1 cellular context compared by ENCODE assay signal in the genomic region with DNA sequence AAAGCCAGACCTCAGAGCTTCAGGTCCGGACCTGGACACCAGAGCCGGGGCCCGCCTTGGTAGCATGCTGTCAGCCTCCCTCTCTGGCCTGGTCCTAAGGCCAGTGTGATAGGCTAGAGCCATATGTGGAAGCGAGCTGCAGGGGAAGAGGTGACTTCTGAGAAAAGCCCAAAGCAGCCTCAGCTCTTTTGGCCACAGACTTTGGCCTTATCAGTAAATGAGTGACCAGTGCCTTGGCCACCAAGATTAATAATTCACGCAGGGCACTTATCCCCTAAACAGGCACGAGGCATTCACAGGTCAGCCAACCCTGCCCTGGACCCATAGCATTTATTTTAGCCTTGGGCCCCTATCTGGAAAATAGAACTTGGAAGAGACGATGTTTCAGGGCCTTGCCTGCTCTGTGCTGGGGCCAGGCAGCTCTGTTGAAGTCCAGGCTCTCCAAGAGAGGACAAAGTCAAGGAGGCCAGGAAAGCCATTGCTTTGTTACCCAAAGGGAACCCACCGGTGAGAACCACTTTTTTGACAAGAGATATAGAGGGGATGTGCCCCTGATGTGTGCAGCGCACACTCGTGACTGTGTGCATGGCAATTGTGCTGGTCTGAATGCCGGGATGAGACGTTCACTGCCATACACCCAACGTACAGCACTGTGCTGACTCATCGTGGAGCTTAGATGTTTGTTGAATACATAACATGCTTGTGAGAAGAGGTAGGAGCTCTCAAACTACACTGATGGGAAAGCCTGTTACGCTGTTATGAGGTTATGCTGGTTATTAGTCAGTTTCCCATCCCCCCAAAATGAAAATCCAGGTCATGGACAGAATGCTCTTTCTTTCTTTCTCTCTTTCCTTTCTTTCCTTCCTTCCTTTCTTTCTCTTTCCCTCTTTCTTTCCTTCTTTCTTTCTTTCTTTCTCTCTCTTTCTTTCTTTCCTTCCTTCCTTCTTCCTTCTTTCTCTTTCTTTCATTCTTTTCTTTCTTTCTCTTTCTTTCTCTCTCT.
TF ChIP-seq lines count a peak whose summit lies in the region.

No MANE protein-coding gene starts in this region.

TF ChIP-seq in K562, 482 proteins besides CTCF, POLR2A, EP300 and RAD21 (continued from another document and continues in another):
- TF ChIP-seq ZNF407 (IDR thresholded peaks at IDR 0.05; ENCODE audit: low read depth) (peak; percentile 53; the same call in 1 of the 2 replicates), ZBTB8A (IDR thresholded peaks at IDR 0.05; ENCODE audit: partially characterized antibody) (no peak), TBP (optimal IDR thresholded peaks at IDR 0.05; ENCODE audit: low read depth, low read length) (peak; percentile 40), ARID4B (CRISPR knock-in tag; IDR thresholded peaks at IDR 0.05) (no peak), FOS (IDR thresholded peaks at IDR 0.05; ENCODE audit: extremely low read depth, insufficient read length) (no peak), FOXK1 (CRISPR knock-in tag; IDR thresholded peaks at IDR 0.05; ENCODE audit: borderline replicate concordance) (no peak), FOXK2 (conservative IDR thresholded peaks at IDR 0.05 in 1 of 2, IDR thresholded peaks at IDR 0.05 in 1 of 2; ENCODE audit: low read depth in 2 of 2) (peak; percentile 61 to 64), BRD9 (IDR thresholded peaks at IDR 0.05; ENCODE audit: low read depth, partially characterized antibody) (peak; percentile 86), MTA3 (IDR thresholded peaks at IDR 0.05; ENCODE audit: borderline replicate concordance) (no peak), SPI1 (IDR thresholded peaks at IDR 0.05; ENCODE audit: borderline replicate concordance, low read depth, low read length) (no peak), CLOCK (CRISPR knock-in tag; IDR thresholded peaks at IDR 0.05; ENCODE audit: borderline replicate concordance) (no peak), ZNF146 (CRISPR knock-in tag; IDR thresholded peaks at IDR 0.05; ENCODE audit: unreplicated experiment) (no peak), HINFP (tag; conservative IDR thresholded peaks at IDR 0.05; ENCODE audit: low read depth) (peak; percentile 48; the same call in 1 of the 2 replicates), ZNF766 (CRISPR knock-in tag; conservative IDR thresholded peaks at IDR 0.05) (peak; percentile 50; the same call in 1 of the 2 replicates), HBP1 (CRISPR knock-in tag; IDR thresholded peaks at IDR 0.05) (0 out of 2 replicates have a peak, but pooled peaks have one; percentile 9), ZFX (CRISPR knock-in tag; IDR thresholded peaks at IDR 0.05) (peak; percentile 93), RBM17 (IDR thresholded peaks at IDR 0.05; ENCODE audit: borderline replicate concordance, low read depth, low read length) (no peak), NRF1 (conservative IDR thresholded peaks at IDR 0.05 in 1 of 2, IDR thresholded peaks at IDR 0.05 in 1 of 2) (peak in 1 of 2 experiments; percentile 27; a peak in 1 of 4 replicates), PHB2 (IDR thresholded peaks at IDR 0.05; ENCODE audit: low read depth) (peak; percentile 44; the same call in 1 of the 2 replicates), SMARCC2 (IDR thresholded peaks at IDR 0.05; ENCODE audit: low read depth) (peak; percentile 58), GTF2E2 (tag; IDR thresholded peaks at IDR 0.05) (no peak; the same call in 1 of the 2 replicates), NCOR1 (IDR thresholded peaks at IDR 0.05) (peak; percentile 39; the same call in 1 of the 2 replicates)
- TF ChIP-seq, protein P1, sequence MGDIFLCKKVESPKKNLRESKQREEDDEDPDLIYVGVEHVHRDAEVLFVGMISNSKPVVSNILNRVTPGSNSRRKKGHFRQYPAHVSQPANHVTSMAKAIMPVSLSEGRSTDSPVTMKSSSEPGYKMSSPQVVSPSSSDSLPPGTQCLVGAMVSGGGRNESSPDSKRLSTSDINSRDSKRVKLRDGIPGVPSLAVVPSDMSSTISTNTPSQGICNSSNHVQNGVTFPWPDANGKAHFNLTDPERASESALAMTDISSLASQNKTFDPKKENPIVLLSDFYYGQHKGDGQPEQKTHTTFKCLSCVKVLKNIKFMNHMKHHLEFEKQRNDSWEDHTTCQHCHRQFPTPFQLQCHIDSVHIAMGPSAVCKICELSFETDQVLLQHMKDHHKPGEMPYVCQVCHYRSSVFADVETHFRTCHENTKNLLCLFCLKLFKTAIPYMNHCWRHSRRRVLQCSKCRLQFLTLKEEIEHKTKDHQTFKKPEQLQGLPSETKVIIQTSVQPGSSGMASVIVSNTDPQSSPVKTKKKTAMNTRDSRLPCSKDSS (IDR thresholded peaks at IDR 0.05; ENCODE audit: low read depth, partially characterized antibody): peak; percentile 43
- TF ChIP-seq, protein P2, sequence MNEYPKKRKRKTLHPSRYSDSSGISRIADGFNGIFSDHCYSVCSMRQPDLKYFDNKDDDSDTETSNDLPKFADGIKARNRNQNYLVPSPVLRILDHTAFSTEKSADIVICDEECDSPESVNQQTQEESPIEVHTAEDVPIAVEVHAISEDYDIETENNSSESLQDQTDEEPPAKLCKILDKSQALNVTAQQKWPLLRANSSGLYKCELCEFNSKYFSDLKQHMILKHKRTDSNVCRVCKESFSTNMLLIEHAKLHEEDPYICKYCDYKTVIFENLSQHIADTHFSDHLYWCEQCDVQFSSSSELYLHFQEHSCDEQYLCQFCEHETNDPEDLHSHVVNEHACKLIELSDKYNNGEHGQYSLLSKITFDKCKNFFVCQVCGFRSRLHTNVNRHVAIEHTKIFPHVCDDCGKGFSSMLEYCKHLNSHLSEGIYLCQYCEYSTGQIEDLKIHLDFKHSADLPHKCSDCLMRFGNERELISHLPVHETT (CRISPR knock-in tag; conservative IDR thresholded peaks at IDR 0.05 in 1 of 2, IDR thresholded peaks at IDR 0.05 in 1 of 2): peak in 1 of 2 experiments; percentile 87; a peak in 2 of 4 replicates
